Comparison of ENCODE assay signal across 18 cellular contexts in genomic region chr14:93384256-93384655, GRCh38. TPM values are rescaled to one million over a fixed set of nuclear protein-coding genes. Genes with fewer than 3 reads are reported as not detected.
"Had no signal": no experiment of that assay in that cellular context is flagged by ENCODE, and none has a peak within 500 bp of the region (broad histone marks: within the 10 kb centered on the region; RNA-seq: fewer than 3 reads in every experiment).

No MANE protein-coding gene starts in this region.

RNA-seq across cellular contexts. Expression of gene COX8C, which starts 37.3 kb away (rescaled TPM):
- total RNA-seq: activated CD4-positive, alpha-beta memory T cell treated with anti-CD3 and anti-CD28 coated beads for 36 hours; activated CD4-positive, alpha-beta T cell treated with anti-CD3 and anti-CD28 coated beads for 36 hours; activated CD4-positive, alpha-beta T cell treated with anti-CD3 and anti-CD28 coated beads, Interleukin-2, amount 10 ng/mL, durations not matched to agents 24 days and 14 days; activated CD8-positive, alpha-beta memory T cell treated with anti-CD3 and anti-CD28 coated beads for 36 hours; activated CD8-positive, alpha-beta memory T cell treated with anti-CD3 and anti-CD28 coated beads, Interleukin-2, amount 10 ng/mL, durations not matched to agents 7 days and 5 days; activated CD8-positive, alpha-beta T cell treated with anti-CD3 and anti-CD28 coated beads, Interleukin-2, amount 10 ng/mL, durations not matched to agents 7 days and 5 days; activated naive CD8-positive, alpha-beta T cell treated with anti-CD3 and anti-CD28 coated beads for 36 hours; activated T-helper 1 cell treated with anti-CD3 and anti-CD28 coated beads, Interleukin-12 subunit alpha, Interleukin-12 subunit beta, Interleukin-2, Interleukin-4 antibody, amounts not matched to agents 30 ng/mL and 10 ng/mL and 1 ng/mL, durations not matched to agents 14 hours and 24 hours and 36 hours; activated T-helper 2 cell treated with anti-CD3 and anti-CD28 coated beads, Interferon-gamma antibody, Interleukin-2, Interleukin-4, amounts not matched to agents 10 μg/mL and 5 μg/mL and 100 μg/mL, durations not matched to agents 14 hours and 24 hours and 36 hours; adrenal gland; ascending aorta; breast epithelium; cardiac muscle cell; cerebellum; dermis blood vessel endothelial cell; endothelial cell of umbilical vein; esophagus squamous epithelium; fibroblast of villous mesenchyme had no signal

RNA-seq across cellular contexts. Expression of gene UNC79, which starts 46.5 kb away (rescaled TPM):
- total RNA-seq: activated CD4-positive, alpha-beta T cell treated with anti-CD3 and anti-CD28 coated beads, Interleukin-2, amount 10 ng/mL, durations not matched to agents 24 days and 14 days; activated CD8-positive, alpha-beta T cell treated with anti-CD3 and anti-CD28 coated beads, Interleukin-2, amount 10 ng/mL, durations not matched to agents 7 days and 5 days; activated T-helper 2 cell treated with anti-CD3 and anti-CD28 coated beads, Interferon-gamma antibody, Interleukin-2, Interleukin-4, amounts not matched to agents 10 μg/mL and 5 μg/mL and 100 μg/mL, durations not matched to agents 14 hours and 24 hours and 36 hours; ascending aorta; dermis blood vessel endothelial cell; endothelial cell of umbilical vein had no signal
